ENCODE assay signal across 9 cellular contexts in genomic region chr17:2170023-2170422, GRCh38.
DNase-seq lines count a peak whose midpoint lies in the region; ATAC-seq and TF ChIP-seq lines count a peak whose summit lies in the region.
"Had no signal": no experiment of that assay in that cellular context is flagged by ENCODE, and none has a peak within 500 bp of the region (broad histone marks: within the 10 kb centered on the region; RNA-seq: fewer than 3 reads in every experiment).

No MANE protein-coding gene starts in this region.

- DNase-seq in A673 (ENCODE audit: low spot score) (no peak), GM13976 (ENCODE audit: low spot score) (peak; percentile 61), activated B cell treated with CpG ODN at 0.5 μM for 24 hours (peak; percentile 20), islet precursor cell (peak; percentile 78), NCI-H345 (lab: John Stamatoyannopoulos, UW) (no peak), NCI-H128 (lab: John Stamatoyannopoulos, UW; ENCODE audit: unreplicated experiment) (no peak)
- DNase-seq: SHP77 treated with DMSO at 0.1 percent for 48 hours had no signal

- H3K9me3 Mint-ChIP-seq in activated B cell treated with CpG ODN at 0.5 μM for 24 hours = no peaks in the 10 kb centered on the region

- no peak overlapping the region for H3K4me3 ChIP-seq in A673 (ENCODE audit: low read depth, low read length, poor library complexity, severe bottlenecking)

- peaks cover 7% of the 10 kb centered on the region for H3K36me3 ChIP-seq in A673 (ENCODE audit: insufficient read depth, low read length, poor library complexity, severe bottlenecking)

- POLR2A ChIA-PET in A673 (lab: Charles Lee; ENCODE audit: low non-redundant PET) (no interaction called here), activated B cell treated with CpG ODN at 0.5 μM for 24 hours (lab: Charles Lee) (interaction anchor here (1.4 kb wide), 1 partner anchor 115 kb away, joined by 3 read pairs; the partner anchor contains the start of gene HIC1)

- peaks cover 66% of the 10 kb centered on the region for H3K36me3 Mint-ChIP-seq in activated B cell treated with CpG ODN at 0.5 μM for 24 hours (ENCODE audit: low read depth)

- no peak overlapping the region for H3K27ac ChIP-seq in A673 (ENCODE audit: low read depth, low read length, poor library complexity, severe bottlenecking)

- CTCF ChIA-PET in A673 (lab: Charles Lee) (interaction anchor here (0.9 kb wide), 1 partner anchor 62 kb away, joined by 4 read pairs; no protein-coding TSS in a partner anchor), activated B cell treated with CpG ODN at 0.5 μM for 24 hours (lab: Charles Lee) (interaction anchor here (0.6 to 7.7 kb wide), 9 partner anchors 33 to 118 kb away, joined by 3 to 89 read pairs (median 5); partner anchors contain the start of gene HIC1)

- no peaks in the 10 kb centered on the region for H3K4me1 Mint-ChIP-seq in activated B cell treated with CpG ODN at 0.5 μM for 24 hours

- intact Hi-C loops in A673 (cut with micrococcal nuclease; ENCODE audit: unreplicated experiment) = no loop called here
- intact Hi-C loops in activated B cell treated with CpG ODN at 0.5 μM for 24 hours (cut with micrococcal nuclease) = loop anchor here (1.0 kb wide), 2 partner anchors 74 to 115 kb away; partner anchors contain the start of gene HIC1

- BruUV-seq in A673 (replicated peaks; lab: Mats Ljungman, UMichigan) = no TSS peak

- H3K4me3 Mint-ChIP-seq in activated B cell treated with CpG ODN at 0.5 μM for 24 hours = no peak overlapping the region

- no peaks in the 10 kb centered on the region for H3K27me3 ChIP-seq in A673 (replicated peaks; ENCODE audit: insufficient read depth, low read depth, low read length, poor library complexity)

- peaks cover 11% of the 10 kb centered on the region for H3K4me1 ChIP-seq in A673 (ENCODE audit: insufficient read depth, low read length, poor library complexity, severe bottlenecking)

- TF ChIP-seq CTCF in A673 (conservative IDR thresholded peaks at IDR 0.05; ENCODE audit: low read depth, low read length) (peak; percentile 32; the same call in 1 of the 2 replicates), GM13976 (IDR thresholded peaks at IDR 0.05; ENCODE audit: borderline replicate concordance, control extremely low read depth, extremely low read depth, insufficient read depth, missing control alignments) (peak; percentile 57), activated B cell treated with CpG ODN at 0.5 μM for 24 hours (IDR thresholded peaks at IDR 0.05) (no peak)

- no peaks in the 10 kb centered on the region for H3K27me3 Mint-ChIP-seq in activated B cell treated with CpG ODN at 0.5 μM for 24 hours

- no peak overlapping the region for H3K27ac Mint-ChIP-seq in activated B cell treated with CpG ODN at 0.5 μM for 24 hours

- no peaks in the 10 kb centered on the region for H3K9me3 ChIP-seq in A673 (ENCODE audit: low read depth, low read length, poor library complexity, severe bottlenecking)

- ATAC-seq in activated B cell treated with CpG ODN at 0.5 μM for 24 hours (ENCODE audit: low read depth) (peak; percentile 84), HG03159 (IDR thresholded peaks at IDR 0.05; ENCODE audit: unreplicated experiment) (no peak), HG03039 (IDR thresholded peaks at IDR 0.05; ENCODE audit: unreplicated experiment) (no peak)

- in situ Hi-C loops in GM13976 (cut with MboI; ENCODE audit: low sequenced_read_pairs, unreplicated experiment) = no loop called here

Comparison
In these comparisons a context has a peak if more than half of its experiments do, and no peak if none do; other contexts are left out.
1. DNase-seq: peak in GM13976 (single experiment), activated B cell treated with CpG ODN at 0.5 μM for 24 hours (single experiment) and islet precursor cell (single experiment); none in A673 (single experiment), NCI-H345 (single experiment) and NCI-H128 (single experiment).